ENCODE assay signal across 2 cellular contexts in genomic region chr19:55653651-55654322, GRCh38.
TF ChIP-seq lines count a peak whose summit lies in the region.

No MANE protein-coding gene starts in this region.

TF ChIP-seq in A549, 52 proteins besides CTCF, POLR2A, EP300 and RAD21 (continues in another document):
- TF ChIP-seq RFX5 (IDR thresholded peaks at IDR 0.05) (peak; percentile 31; the same call in 1 of the 2 replicates), CEBPB (IDR thresholded peaks at IDR 0.05) (no peak), E2F6 (IDR thresholded peaks at IDR 0.05; ENCODE audit: borderline replicate concordance, low read depth) (peak; percentile 45; the same call in 1 of the 2 replicates), HMGXB4 (CRISPR knock-in tag; IDR thresholded peaks at IDR 0.05; ENCODE audit: borderline replicate concordance) (no peak), FOSB (CRISPR knock-in tag; IDR thresholded peaks at IDR 0.05) (no peak), SMC3 (IDR thresholded peaks at IDR 0.05) (peak; percentile 79), ZSCAN20 (CRISPR knock-in tag; IDR thresholded peaks at IDR 0.05) (no peak), CHD2 (IDR thresholded peaks at IDR 0.05; ENCODE audit: low read length, partially characterized antibody) (peak; percentile 7), JUN (IDR thresholded peaks at IDR 0.05) (peak; percentile 75 to 85; a peak in 4 of 5 replicates), FOSL2 (IDR thresholded peaks at IDR 0.05) (no peak), FOSL2 (CRISPR knock-in tag; IDR thresholded peaks at IDR 0.05) (peak; percentile 62), HOXB5 (CRISPR knock-in tag; IDR thresholded peaks at IDR 0.05) (no peak), MYC (IDR thresholded peaks at IDR 0.05; ENCODE audit: borderline replicate concordance, low read length) (peak; percentile 61), MAFK (IDR thresholded peaks at IDR 0.05; ENCODE audit: partially characterized antibody) (peak; percentile 16), ESRRA (IDR thresholded peaks at IDR 0.05; ENCODE audit: borderline replicate concordance, low read length) (peak; percentile 87), NFE2L2 (conservative IDR thresholded peaks at IDR 0.05; ENCODE audit: low read length) (no peak), SREBF2 (IDR thresholded peaks at IDR 0.05) (no peak), MAX (IDR thresholded peaks at IDR 0.05) (peak; percentile 79), GATA3 (IDR thresholded peaks at IDR 0.05; ENCODE audit: borderline replicate concordance) (peak; percentile 21; the same call in 1 of the 2 replicates), RCOR1 (IDR thresholded peaks at IDR 0.05; ENCODE audit: low read depth, low read length) (no peak), RARB (CRISPR knock-in tag; IDR thresholded peaks at IDR 0.05) (no peak), EHMT2 (IDR thresholded peaks at IDR 0.05; ENCODE audit: low read depth) (no peak), NR3C1 (IDR thresholded peaks at IDR 0.05) (no peak), POLR2AphosphoS2 (conservative IDR thresholded peaks at IDR 0.05; ENCODE audit: low read length) (no peak), CHD4 (IDR thresholded peaks at IDR 0.05; ENCODE audit: borderline replicate concordance) (no peak), KDM5A (IDR thresholded peaks at IDR 0.05) (no peak), MAZ (IDR thresholded peaks at IDR 0.05; ENCODE audit: borderline replicate concordance, low read depth, low read length) (no peak), NPAS2 (CRISPR knock-in tag; IDR thresholded peaks at IDR 0.05; ENCODE audit: borderline replicate concordance) (no peak), HOXB13 (CRISPR knock-in tag; IDR thresholded peaks at IDR 0.05; ENCODE audit: low read depth) (no peak), CBX8 (IDR thresholded peaks at IDR 0.05) (no peak), PHF8 (IDR thresholded peaks at IDR 0.05; ENCODE audit: borderline replicate concordance, low read depth) (peak; percentile 46; the same call in 1 of the 2 replicates), ZC3H11A (IDR thresholded peaks at IDR 0.05) (no peak)
- TF ChIP-seq, protein P1, sequence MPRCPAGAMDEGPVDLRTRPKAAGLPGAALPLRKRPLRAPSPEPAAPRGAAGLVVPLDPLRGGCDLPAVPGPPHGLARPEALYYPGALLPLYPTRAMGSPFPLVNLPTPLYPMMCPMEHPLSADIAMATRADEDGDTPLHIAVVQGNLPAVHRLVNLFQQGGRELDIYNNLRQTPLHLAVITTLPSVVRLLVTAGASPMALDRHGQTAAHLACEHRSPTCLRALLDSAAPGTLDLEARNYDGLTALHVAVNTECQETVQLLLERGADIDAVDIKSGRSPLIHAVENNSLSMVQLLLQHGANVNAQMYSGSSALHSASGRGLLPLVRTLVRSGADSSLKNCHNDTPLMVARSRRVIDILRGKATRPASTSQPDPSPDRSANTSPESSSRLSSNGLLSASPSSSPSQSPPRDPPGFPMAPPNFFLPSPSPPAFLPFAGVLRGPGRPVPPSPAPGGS (IDR thresholded peaks at IDR 0.05), result peak; percentile 85; the same call in 2 of the 3 replicates
- TF ChIP-seq, protein P2, sequence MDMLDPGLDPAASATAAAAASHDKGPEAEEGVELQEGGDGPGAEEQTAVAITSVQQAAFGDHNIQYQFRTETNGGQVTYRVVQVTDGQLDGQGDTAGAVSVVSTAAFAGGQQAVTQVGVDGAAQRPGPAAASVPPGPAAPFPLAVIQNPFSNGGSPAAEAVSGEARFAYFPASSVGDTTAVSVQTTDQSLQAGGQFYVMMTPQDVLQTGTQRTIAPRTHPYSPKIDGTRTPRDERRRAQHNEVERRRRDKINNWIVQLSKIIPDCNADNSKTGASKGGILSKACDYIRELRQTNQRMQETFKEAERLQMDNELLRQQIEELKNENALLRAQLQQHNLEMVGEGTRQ (IDR thresholded peaks at IDR 0.05), result no peak
- TF ChIP-seq, protein P3, sequence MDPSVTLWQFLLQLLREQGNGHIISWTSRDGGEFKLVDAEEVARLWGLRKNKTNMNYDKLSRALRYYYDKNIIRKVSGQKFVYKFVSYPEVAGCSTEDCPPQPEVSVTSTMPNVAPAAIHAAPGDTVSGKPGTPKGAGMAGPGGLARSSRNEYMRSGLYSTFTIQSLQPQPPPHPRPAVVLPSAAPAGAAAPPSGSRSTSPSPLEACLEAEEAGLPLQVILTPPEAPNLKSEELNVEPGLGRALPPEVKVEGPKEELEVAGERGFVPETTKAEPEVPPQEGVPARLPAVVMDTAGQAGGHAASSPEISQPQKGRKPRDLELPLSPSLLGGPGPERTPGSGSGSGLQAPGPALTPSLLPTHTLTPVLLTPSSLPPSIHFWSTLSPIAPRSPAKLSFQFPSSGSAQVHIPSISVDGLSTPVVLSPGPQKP (IDR thresholded peaks at IDR 0.05; ENCODE audit: low read depth, low read length), result 0 out of 2 replicates have a peak, but pooled peaks have one; percentile 68
- TF ChIP-seq, protein P4, sequence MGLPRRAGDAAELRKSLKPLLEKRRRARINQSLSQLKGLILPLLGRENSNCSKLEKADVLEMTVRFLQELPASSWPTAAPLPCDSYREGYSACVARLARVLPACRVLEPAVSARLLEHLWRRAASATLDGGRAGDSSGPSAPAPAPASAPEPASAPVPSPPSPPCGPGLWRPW (IDR thresholded peaks at IDR 0.05), result no peak

TF ChIP-seq in GM12878, 131 proteins besides CTCF, POLR2A, EP300 and RAD21 (continues in another document):
- TF ChIP-seq SUZ12 (IDR thresholded peaks at IDR 0.05; ENCODE audit: unreplicated experiment) (no peak), BCL11A (IDR thresholded peaks at IDR 0.05; ENCODE audit: low read depth, low read length) (0 out of 2 replicates have a peak, but pooled peaks have one; percentile 29), CHD4 (IDR thresholded peaks at IDR 0.05) (no peak), ESRRA (IDR thresholded peaks at IDR 0.05; ENCODE audit: low read length) (no peak), SIN3A (IDR thresholded peaks at IDR 0.05; ENCODE audit: low read depth, low read length) (peak; percentile 88), TCF7 (IDR thresholded peaks at IDR 0.05; ENCODE audit: borderline replicate concordance) (no peak), ZNF384 (IDR thresholded peaks at IDR 0.05; ENCODE audit: borderline replicate concordance, low read depth, low read length) (peak; percentile 71), MLLT1 (IDR thresholded peaks at IDR 0.05) (peak; percentile 89), YBX1 (IDR thresholded peaks at IDR 0.05) (no peak), BCLAF1 (IDR thresholded peaks at IDR 0.05) (no peak), SP1 (IDR thresholded peaks at IDR 0.05; ENCODE audit: low read depth, low read length) (peak; percentile 64), KDM1A (IDR thresholded peaks at IDR 0.05; ENCODE audit: borderline replicate concordance) (no peak), NFXL1 (IDR thresholded peaks at IDR 0.05; ENCODE audit: borderline replicate concordance) (no peak), EZH2 (IDR thresholded peaks at IDR 0.05; ENCODE audit: borderline replicate concordance, control insufficient read depth, low read depth, low read length) (no peak), CEBPB (IDR thresholded peaks at IDR 0.05; ENCODE audit: borderline replicate concordance in 1 of 2, low read depth in 2 of 2, low read length in 2 of 2) (no peak), KAT2A (conservative IDR thresholded peaks at IDR 0.05; ENCODE audit: control insufficient read depth, low read depth, low read length) (no peak), ZNF622 (IDR thresholded peaks at IDR 0.05) (no peak), HDAC2 (IDR thresholded peaks at IDR 0.05) (no peak), CREM (IDR thresholded peaks at IDR 0.05; ENCODE audit: low read depth) (peak; percentile 46; the same call in 1 of the 2 replicates), RB1 (IDR thresholded peaks at IDR 0.05; ENCODE audit: borderline replicate concordance) (peak; percentile 91), PAX5 (IDR thresholded peaks at IDR 0.05; ENCODE audit: borderline replicate concordance, low read depth, low read length) (peak; percentile 51; the same call in 1 of the 2 replicates), SKIL (IDR thresholded peaks at IDR 0.05; ENCODE audit: low read depth, poor library complexity, severe bottlenecking) (no peak), SPI1 (IDR thresholded peaks at IDR 0.05; ENCODE audit: borderline replicate concordance, insufficient read depth, low read depth, low read length) (no peak), WRNIP1 (IDR thresholded peaks at IDR 0.05; ENCODE audit: borderline replicate concordance, low read depth, low read length) (no peak), SREBF1 (IDR thresholded peaks at IDR 0.05; ENCODE audit: low read length) (0 out of 2 replicates have a peak, but pooled peaks have one; percentile 12), ZSCAN29 (IDR thresholded peaks at IDR 0.05) (no peak)
- TF ChIP-seq, protein P5, sequence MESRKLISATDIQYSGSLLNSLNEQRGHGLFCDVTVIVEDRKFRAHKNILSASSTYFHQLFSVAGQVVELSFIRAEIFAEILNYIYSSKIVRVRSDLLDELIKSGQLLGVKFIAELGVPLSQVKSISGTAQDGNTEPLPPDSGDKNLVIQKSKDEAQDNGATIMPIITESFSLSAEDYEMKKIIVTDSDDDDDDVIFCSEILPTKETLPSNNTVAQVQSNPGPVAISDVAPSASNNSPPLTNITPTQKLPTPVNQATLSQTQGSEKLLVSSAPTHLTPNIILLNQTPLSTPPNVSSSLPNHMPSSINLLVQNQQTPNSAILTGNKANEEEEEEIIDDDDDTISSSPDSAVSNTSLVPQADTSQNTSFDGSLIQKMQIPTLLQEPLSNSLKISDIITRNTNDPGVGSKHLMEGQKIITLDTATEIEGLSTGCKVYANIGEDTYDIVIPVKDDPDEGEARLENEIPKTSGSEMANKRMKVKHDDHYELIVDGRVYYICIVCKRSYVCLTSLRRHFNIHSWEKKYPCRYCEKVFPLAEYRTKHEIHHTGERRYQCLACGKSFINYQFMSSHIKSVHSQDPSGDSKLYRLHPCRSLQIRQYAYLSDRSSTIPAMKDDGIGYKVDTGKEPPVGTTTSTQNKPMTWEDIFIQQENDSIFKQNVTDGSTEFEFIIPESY (IDR thresholded peaks at IDR 0.05), result peak; percentile 80; the same call in 1 of the 2 replicates
- TF ChIP-seq, protein P6, sequence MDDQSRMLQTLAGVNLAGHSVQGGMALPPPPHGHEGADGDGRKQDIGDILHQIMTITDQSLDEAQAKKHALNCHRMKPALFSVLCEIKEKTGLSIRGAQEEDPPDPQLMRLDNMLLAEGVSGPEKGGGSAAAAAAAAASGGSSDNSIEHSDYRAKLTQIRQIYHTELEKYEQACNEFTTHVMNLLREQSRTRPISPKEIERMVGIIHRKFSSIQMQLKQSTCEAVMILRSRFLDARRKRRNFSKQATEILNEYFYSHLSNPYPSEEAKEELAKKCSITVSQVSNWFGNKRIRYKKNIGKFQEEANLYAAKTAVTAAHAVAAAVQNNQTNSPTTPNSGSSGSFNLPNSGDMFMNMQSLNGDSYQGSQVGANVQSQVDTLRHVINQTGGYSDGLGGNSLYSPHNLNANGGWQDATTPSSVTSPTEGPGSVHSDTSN (IDR thresholded peaks at IDR 0.05; ENCODE audit: insufficient replicate concordance, low read depth, low read length), result no peak
- TF ChIP-seq, protein P2 (IDR thresholded peaks at IDR 0.05; ENCODE audit: borderline replicate concordance, low read depth, low read length), result no peak
